ENCODE assay signal across 8 cellular contexts in the genomic region with DNA sequence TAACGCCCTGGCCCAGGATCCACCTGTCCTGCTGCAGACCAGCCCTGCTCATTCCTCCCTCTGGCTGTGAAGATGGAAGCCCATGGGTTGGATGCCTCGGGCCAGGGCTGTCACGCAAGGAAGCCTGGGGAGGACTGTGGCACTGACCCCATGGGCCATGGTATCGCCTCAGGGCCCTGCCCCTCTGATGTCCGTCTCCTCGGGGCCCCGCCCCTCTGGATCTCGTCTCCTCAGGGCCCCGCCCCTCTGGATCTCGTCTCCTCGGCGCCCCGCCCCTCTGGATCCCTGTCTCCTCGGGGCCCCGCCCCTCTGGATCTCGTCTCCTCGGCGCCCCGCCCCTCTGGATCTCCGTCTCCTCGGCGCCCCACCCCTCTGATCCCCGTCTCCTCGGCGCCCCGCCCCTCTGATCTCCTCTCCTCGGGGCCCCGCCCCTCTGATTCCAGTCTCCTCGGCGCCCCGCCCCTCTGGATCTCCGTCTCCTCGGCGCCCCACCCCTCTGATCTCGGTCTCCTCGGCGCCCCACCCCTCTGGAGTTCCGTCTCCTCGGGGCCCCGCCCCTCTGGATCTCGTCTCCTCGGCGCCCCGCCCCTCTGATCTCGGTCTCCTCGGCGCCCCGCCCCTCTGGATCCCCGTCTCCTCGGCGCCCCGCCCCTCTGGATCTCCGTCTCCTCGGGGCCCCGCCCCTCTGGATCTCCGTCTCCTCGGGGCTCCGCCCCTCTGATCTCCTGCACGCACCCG. TPM values are rescaled to one million over a fixed set of nuclear protein-coding genes. Genes with fewer than 3 reads are reported as not detected.
A peak's percentile ranks its signal among the peaks of the same experiment; 100 is the strongest.
DNase-seq lines count a peak whose midpoint lies in the region; ATAC-seq lines count a peak whose summit lies in the region.

No MANE protein-coding gene starts in this region.

- peak overlapping the region; percentile 21; the same call in 1 of the 2 replicates for H3K4me3 ChIP-seq in HUES6 (ENCODE audit: low read depth, low read length)
- H3K4me3 ChIP-seq in rectal smooth muscle tissue (ENCODE audit: low read length) = no peak overlapping the region

- DNase-seq in DMS114 treated with DMSO at 0.1 percent for 48 hours (lab: John Stamatoyannopoulos, UW; ENCODE audit: unreplicated experiment) = peak; percentile 65
- no peak for DNase-seq in NK-92 (lab: John Stamatoyannopoulos, UW; ENCODE audit: unreplicated experiment)
- DNase-seq in ACHN = no peak
- no peak for DNase-seq in mesenteric fat pad (ENCODE audit: low spot score)

- no peaks in the 10 kb centered on the region for H3K36me3 ChIP-seq in HUES6 (ENCODE audit: control insufficient read depth, insufficient read depth, low read length)
- H3K36me3 ChIP-seq in rectal smooth muscle tissue (ENCODE audit: control insufficient read depth, insufficient read depth, low read length) = no peaks in the 10 kb centered on the region

- ATAC-seq in GM18511 (IDR thresholded peaks at IDR 0.05; ENCODE audit: unreplicated experiment) = no peak

- no peaks in the 10 kb centered on the region for H3K9me3 ChIP-seq in HUES6 (ENCODE audit: control insufficient read depth, insufficient read depth, low read depth, low read length)

- H3K27me3 Mint-ChIP-seq in activated naive CD4-positive, alpha-beta T cell treated with anti-CD3 and anti-CD28 coated beads, Interleukin-2, amount 50 U/mL, for 24 hours = peaks cover 12% of the 10 kb centered on the region

- H3K27me3 ChIP-seq in HUES6 (ENCODE audit: control insufficient read depth, insufficient read depth, low read length) = peaks cover 8% of the 10 kb centered on the region; the same call in 1 of the 2 replicates
- peaks cover 5% of the 10 kb centered on the region for H3K27me3 ChIP-seq in rectal smooth muscle tissue (ENCODE audit: control insufficient read depth, insufficient read depth, low read length)

- no peaks in the 10 kb centered on the region for H3K4me1 Mint-ChIP-seq in activated naive CD4-positive, alpha-beta T cell treated with anti-CD3 and anti-CD28 coated beads, Interleukin-2, amount 50 U/mL, for 24 hours

- H3K9ac ChIP-seq in HUES6 (ENCODE audit: low read length) = no peak overlapping the region
- no peak overlapping the region for H3K9ac ChIP-seq in rectal smooth muscle tissue (ENCODE audit: low read length)

- no peak overlapping the region for H3K27ac ChIP-seq in HUES6 (ENCODE audit: low read depth, low read length)
- H3K27ac ChIP-seq in rectal smooth muscle tissue (ENCODE audit: low read depth, low read length) = peak overlapping the region; percentile 24

- H3K4me1 ChIP-seq in HUES6 (ENCODE audit: control insufficient read depth, insufficient read depth, low read length) (peaks cover 13% of the 10 kb centered on the region), rectal smooth muscle tissue (ENCODE audit: control insufficient read depth, insufficient read depth, low read length) (peaks cover 7% of the 10 kb centered on the region)

- peak overlapping the region; percentile 11 for H3K4me3 Mint-ChIP-seq in activated naive CD4-positive, alpha-beta T cell treated with anti-CD3 and anti-CD28 coated beads, Interleukin-2, amount 50 U/mL, for 24 hours

- no peak overlapping the region for H3K27ac Mint-ChIP-seq in activated naive CD4-positive, alpha-beta T cell treated with anti-CD3 and anti-CD28 coated beads, Interleukin-2, amount 50 U/mL, for 24 hours

- no peaks in the 10 kb centered on the region for H3K9me3 Mint-ChIP-seq in activated naive CD4-positive, alpha-beta T cell treated with anti-CD3 and anti-CD28 coated beads, Interleukin-2, amount 50 U/mL, for 24 hours

- in situ Hi-C loops in ACHN (cut with HindIII; ENCODE audit: low pct_ligation_motif_present, low pct_unique_long_range_greater_than_20kb, low sequenced_read_pairs) = no loop called here

- no peaks in the 10 kb centered on the region for H3K36me3 Mint-ChIP-seq in activated naive CD4-positive, alpha-beta T cell treated with anti-CD3 and anti-CD28 coated beads, Interleukin-2, amount 50 U/mL, for 24 hours

RNA-seq across cellular contexts. Expression of a gene that starts 24.0 kb away (rescaled TPM):
- total RNA-seq in mesenteric fat pad = 151 TPM
